Comparison of ENCODE assay signal across 1 cellular context in genomic region chr3:126207166-126207565, GRCh38.
TF ChIP-seq lines count a peak whose summit lies in the region.

No MANE protein-coding gene starts in this region.

TF ChIP-seq in H1, 55 proteins besides CTCF, POLR2A, EP300 and RAD21:
- TF ChIP-seq CHD1 (IDR thresholded peaks at IDR 0.05; ENCODE audit: low read depth, low read length), result no peak
- no peak for TF ChIP-seq RBBP5 (IDR thresholded peaks at IDR 0.05; ENCODE audit: borderline replicate concordance, low read depth, low read length)
- no peak for TF ChIP-seq RFX5 (IDR thresholded peaks at IDR 0.05; ENCODE audit: borderline replicate concordance, low read depth, low read length)
- TF ChIP-seq GTF2F1 (IDR thresholded peaks at IDR 0.05; ENCODE audit: borderline replicate concordance, low read depth, low read length), result no peak
- TF ChIP-seq GABPA (IDR thresholded peaks at IDR 0.05; ENCODE audit: borderline replicate concordance, insufficient read depth, low read length), result no peak
- no peak for TF ChIP-seq FOSL1 (IDR thresholded peaks at IDR 0.05; ENCODE audit: insufficient read depth, low read depth, low read length)
- TF ChIP-seq MAFK (IDR thresholded peaks at IDR 0.05; ENCODE audit: low read depth, low read length), result no peak
- no peak for TF ChIP-seq HDAC6 (IDR thresholded peaks at IDR 0.05; ENCODE audit: low read depth, low read length)
- no peak for TF ChIP-seq KDM1A (IDR thresholded peaks at IDR 0.05; ENCODE audit: borderline replicate concordance, low read length)
- no peak for TF ChIP-seq SRF (IDR thresholded peaks at IDR 0.05; ENCODE audit: low read depth, low read length)
- no peak for TF ChIP-seq SP1 (IDR thresholded peaks at IDR 0.05; ENCODE audit: low read depth, low read length)
- TF ChIP-seq BCL11A (IDR thresholded peaks at IDR 0.05; ENCODE audit: low read depth in 2 of 2, low read length in 2 of 2), result no peak
